ENCODE assay signal across 23 cellular contexts in genomic region chr1:147202576-147202975, GRCh38. TPM values are rescaled to one million over a fixed set of nuclear protein-coding genes. Genes with fewer than 3 reads are reported as not detected.
"Had no signal": no experiment of that assay in that cellular context is flagged by ENCODE, and none has a peak within 500 bp of the region (broad histone marks: within the 10 kb centered on the region; RNA-seq: fewer than 3 reads in every experiment).

No MANE protein-coding gene starts in this region.

- H3K36me3 ChIP-seq: WERI-Rb-1 had no signal

- DNase-seq: activated CD4-positive, alpha-beta T cell treated with anti-CD3 and anti-CD28 coated beads for 1 hour; activated CD4-positive, alpha-beta T cell treated with anti-CD3 and anti-CD28 coated beads, Interleukin-2, amount 50 U/mL, for 1 hour; activated CD8-positive, alpha-beta T cell treated with anti-CD3 and anti-CD28 coated beads, Interleukin-2, amount 10 ng/mL, durations not matched to agents 7 days and 5 days; activated gamma-delta T cell; aorta; caudate nucleus; effector memory CD4-positive, alpha-beta T cell; hippocampal formation; left cardiac atrium; nucleus accumbens; right lobe of liver; stimulated activated CD4-positive, alpha-beta T cell treated with anti-CD3 and anti-CD28 coated beads, Interleukin-2, amount 100 ng/mL, for 24 hours; stomach; T-helper 1 cell; WERI-Rb-1 had no signal

- FAIRE-seq: colon, TTC549 had no signal

- ATAC-seq: activated CD8-positive, alpha-beta T cell treated with anti-CD3 and anti-CD28 coated beads, Interleukin-2, amount 10 ng/mL, durations not matched to agents 7 days and 5 days; activated naive CD4-positive, alpha-beta T cell treated with anti-CD3 and anti-CD28 coated beads, Interleukin-2, amount 50 U/mL, for 72 hours; foreskin keratinocyte; left cardiac atrium; stimulated activated effector memory CD8-positive, alpha-beta T cell treated with anti-CD3 and anti-CD28 coated beads, Interleukin-12 subunit alpha, Interleukin-12 subunit beta, amount 100 ng/mL, for 72 hours had no signal

- H3K9me3 ChIP-seq: right lobe of liver, stomach had no signal

- H3K27me3 ChIP-seq: foreskin keratinocyte, right lobe of liver, stomach had no signal

- H3K27ac ChIP-seq: foreskin keratinocyte, right lobe of liver, skin epidermis, stomach, WERI-Rb-1 had no signal

- H3K4me3 ChIP-seq: right lobe of liver, skin epidermis, stomach had no signal

- H3K4me1 ChIP-seq: foreskin keratinocyte, right lobe of liver had no signal

RNA-seq across cellular contexts. Expression of gene FMO5, which starts 22.6 kb away (rescaled TPM):
- total RNA-seq: activated T-helper 1 cell treated with anti-CD3 and anti-CD28 coated beads, Interleukin-12 subunit alpha, Interleukin-12 subunit beta, Interleukin-2, Interleukin-4 antibody, amounts not matched to agents 30 ng/mL and 10 ng/mL and 1 ng/mL, durations not matched to agents 14 hours and 24 hours and 36 hours had no signal
- polyA plus RNA-seq: neural cell had no signal
